In the genomic region with DNA sequence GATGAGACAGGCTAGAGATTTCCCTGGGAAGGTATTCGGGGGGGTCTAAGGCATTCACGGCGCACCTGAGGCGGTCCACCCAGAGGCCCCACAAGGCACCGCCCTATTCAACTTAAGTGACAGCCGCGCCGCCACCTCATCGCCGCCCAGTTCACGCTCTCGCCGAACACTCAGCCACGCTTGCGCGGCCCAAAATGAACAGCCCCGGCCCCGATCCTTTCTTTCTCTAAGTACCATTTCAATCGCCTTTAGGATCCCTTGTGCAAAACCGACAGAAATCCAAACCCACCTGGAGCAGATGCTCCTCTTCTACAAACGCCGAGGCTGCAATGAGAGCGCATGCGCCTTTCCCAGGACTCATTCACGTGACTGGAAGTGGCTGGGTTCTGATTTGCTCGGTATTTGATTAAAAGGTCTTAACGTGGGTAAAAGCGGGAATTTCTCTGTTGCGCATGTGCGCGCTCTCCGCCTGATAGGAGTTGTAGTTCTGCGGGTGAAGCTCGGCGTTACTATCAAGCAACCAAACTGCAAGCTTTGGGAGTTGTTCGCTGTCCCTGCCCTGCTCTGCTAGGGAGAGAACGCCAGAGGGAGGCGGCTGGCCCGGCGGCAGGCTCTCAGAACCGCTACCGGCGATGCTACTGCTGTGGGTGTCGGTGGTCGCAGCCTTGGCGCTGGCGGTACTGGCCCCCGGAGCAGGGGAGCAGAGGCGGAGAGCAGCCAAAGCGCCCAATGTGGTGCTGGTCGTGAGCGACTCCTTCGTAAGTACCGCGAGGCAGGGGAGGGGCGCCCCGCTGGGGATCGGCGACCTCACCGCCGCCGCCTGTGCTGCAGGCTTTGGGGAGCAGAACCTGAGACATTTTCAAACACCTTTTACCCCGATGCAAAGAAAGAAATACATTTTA, we compare ENCODE assay signal across 7 cellular contexts. TPM values are rescaled to one million over a fixed set of nuclear protein-coding genes. Genes with fewer than 3 reads are reported as not detected.
A peak's percentile ranks its signal among the peaks of the same experiment; 100 is the strongest.
DNase-seq lines count a peak whose midpoint lies in the region; ATAC-seq and TF ChIP-seq lines count a peak whose summit lies in the region.

A gene with protein sequence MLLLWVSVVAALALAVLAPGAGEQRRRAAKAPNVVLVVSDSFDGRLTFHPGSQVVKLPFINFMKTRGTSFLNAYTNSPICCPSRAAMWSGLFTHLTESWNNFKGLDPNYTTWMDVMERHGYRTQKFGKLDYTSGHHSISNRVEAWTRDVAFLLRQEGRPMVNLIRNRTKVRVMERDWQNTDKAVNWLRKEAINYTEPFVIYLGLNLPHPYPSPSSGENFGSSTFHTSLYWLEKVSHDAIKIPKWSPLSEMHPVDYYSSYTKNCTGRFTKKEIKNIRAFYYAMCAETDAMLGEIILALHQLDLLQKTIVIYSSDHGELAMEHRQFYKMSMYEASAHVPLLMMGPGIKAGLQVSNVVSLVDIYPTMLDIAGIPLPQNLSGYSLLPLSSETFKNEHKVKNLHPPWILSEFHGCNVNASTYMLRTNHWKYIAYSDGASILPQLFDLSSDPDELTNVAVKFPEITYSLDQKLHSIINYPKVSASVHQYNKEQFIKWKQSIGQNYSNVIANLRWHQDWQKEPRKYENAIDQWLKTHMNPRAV (plus strand): TSS at position 455 of the 902 bp plus-strand sequence. CDS start 178 bp downstream, at position 633.
TSS of gene SKIC3 (minus strand) at position 331 of the 902 bp plus-strand sequence. CDS start 7,827 bp downstream, outside the sequence.

- no peaks in the 10 kb centered on the region for H4K20me1 ChIP-seq in hepatocyte (ENCODE audit: insufficient read depth, poor library complexity, severe bottlenecking)

- H3K27ac ChIP-seq in hepatocyte = peak within 1 kb of the TSS; percentile 78

- under 1% methylated on average over 63 of the region's 63 CpGs for WGBS in hepatocyte (ENCODE audit: low lambda C conversion rate, missing lambda C conversion rate)

- peak within 1 kb of the TSS; percentile 89 for H3K4me2 ChIP-seq in hepatocyte

- peaks cover 69% of the 10 kb centered on the region for H3K79me2 ChIP-seq in hepatocyte

- ATAC-seq in GM18502 (IDR thresholded peaks at IDR 0.05; ENCODE audit: poor library complexity, unreplicated experiment) (peak; percentile 92), HG02970 (IDR thresholded peaks at IDR 0.05; ENCODE audit: low FRiP score, unreplicated experiment) (peak; percentile 89)

- peak; percentile 60 for TF ChIP-seq CTCF in astrocyte of the cerebellum (IDR thresholded peaks at IDR 0.05; ENCODE audit: low read depth, low read length, missing control alignments)
- TF ChIP-seq CTCF in hepatocyte (IDR thresholded peaks at IDR 0.05; ENCODE audit: poor library complexity) = peak; percentile 43

- peak within 1 kb of the TSS; percentile 89 for H3K4me3 ChIP-seq in astrocyte of the cerebellum (ENCODE audit: low read depth, low read length)
- H3K4me3 ChIP-seq in hepatocyte = peak within 1 kb of the TSS; percentile 56

- peak within 1 kb of the TSS; percentile 86 for H2AFZ ChIP-seq in hepatocyte

- H3K9me3 ChIP-seq in hepatocyte (ENCODE audit: low read depth) = no peaks in the 10 kb centered on the region

- peaks cover 7% of the 10 kb centered on the region for H3K4me1 ChIP-seq in hepatocyte (ENCODE audit: insufficient read depth)

- H3K9me2 ChIP-seq in hepatocyte (replicated peaks; ENCODE audit: insufficient read depth) = no peaks in the 10 kb centered on the region

- no peaks in the 10 kb centered on the region for H3K36me3 ChIP-seq in hepatocyte (replicated peaks; ENCODE audit: insufficient read depth, low read depth)

- no peaks in the 10 kb centered on the region for H3K27me3 ChIP-seq in hepatocyte

- peak; percentile 96 for DNase-seq in NCI-H187 treated with DMSO at 0.1 percent for 48 hours (lab: John Stamatoyannopoulos, UW)
- peak; percentile 87 for DNase-seq in T-helper 22 cell (ENCODE audit: low read depth)
- peak; percentile 100 for DNase-seq in astrocyte of the cerebellum (ENCODE audit: low read depth)
- DNase-seq in hepatocyte (ENCODE audit: low spot score) = peak; percentile 98
- peak; percentile 98 for DNase-seq in renal cortical epithelial cell (ENCODE audit: low read depth)

- in situ Hi-C loops in astrocyte of the cerebellum (cut with HindIII; ENCODE audit: low sequenced_read_pairs) = no loop called here

RNA-seq across cellular contexts. Expression of the first gene that starts in this region (rescaled TPM):
- total RNA-seq in hepatocyte (15.0 and 15.1 TPM in 2 replicates), renal cortical epithelial cell (9.0 and 11.7 TPM in 2 replicates)
- polyA plus RNA-seq in hepatocyte = 12.8 and 13.3 TPM in 2 replicates

RNA-seq across cellular contexts. Expression of gene SKIC3, which starts in this region (rescaled TPM):
- total RNA-seq in hepatocyte (84.1 and 93.3 TPM in 2 replicates), renal cortical epithelial cell (99.8 and 118 TPM in 2 replicates)
- polyA plus RNA-seq in hepatocyte = 36.0 and 41.3 TPM in 2 replicates

Comparison
In these comparisons a context has a peak if more than half of its experiments do, and no peak if none do; other contexts are left out.
1. Peak in every context shown above with its lines: DNase-seq, ATAC-seq, H3K4me3 ChIP-seq and H3K27ac ChIP-seq.